ENCODE assay signal across 18 cellular contexts in genomic region chr9:105313238-105313637, GRCh38.
DNase-seq lines count a peak whose midpoint lies in the region; ATAC-seq and TF ChIP-seq lines count a peak whose summit lies in the region.
"Had no signal": no experiment of that assay in that cellular context is flagged by ENCODE, and none has a peak within 500 bp of the region (broad histone marks: within the 10 kb centered on the region; RNA-seq: fewer than 3 reads in every experiment).

No MANE protein-coding gene starts in this region.

- peaks cover 0 to 4% (median 0%) of the 10 kb centered on the region in 3 donors for H3K36me3 ChIP-seq in tibial nerve

- no peak for TF ChIP-seq EP300 in tibial nerve (IDR thresholded peaks at IDR 0.05)

- no peak overlapping the region for H3K27ac Mint-ChIP-seq in endothelial cell (ENCODE audit: unreplicated experiment)
- H3K27ac Mint-ChIP-seq: GM23338 had no signal

- no peaks in the 10 kb centered on the region for H3K9me3 ChIP-seq in tibial nerve
- H3K9me3 ChIP-seq: suprapubic skin had no signal

- no peak for TF ChIP-seq POLR2A in tibial nerve (IDR thresholded peaks at IDR 0.05)

- H3K4me1 ChIP-seq in tibial nerve = peaks cover 0 to 23% (median 4%) of the 10 kb centered on the region in 4 donors

- H3K4me3 ChIP-seq in tibial nerve = no peak overlapping the region
- H3K4me3 ChIP-seq: GM23338, suprapubic skin had no signal

- ATAC-seq in GM18909 (IDR thresholded peaks at IDR 0.05; ENCODE audit: poor library complexity, unreplicated experiment) = peak; percentile 58
- ATAC-seq in HG02678 (IDR thresholded peaks at IDR 0.05; ENCODE audit: unreplicated experiment) = peak; percentile 57
- no peak for ATAC-seq in HG03097 (IDR thresholded peaks at IDR 0.05; ENCODE audit: low FRiP score, unreplicated experiment)
- ATAC-seq: foreskin keratinocyte, GM23338 had no signal

- TF ChIP-seq CTCF in endothelial cell (IDR thresholded peaks at IDR 0.05; ENCODE audit: unreplicated experiment) = no peak
- no peak for TF ChIP-seq CTCF in tibial nerve (IDR thresholded peaks at IDR 0.05)

- H3K27ac ChIP-seq in cingulate gyrus (ENCODE audit: low read depth, low read length) (peak overlapping the region; percentile 31), tibial nerve (no peak overlapping the region)
- H3K27ac ChIP-seq: foreskin keratinocyte, HL-60, suprapubic skin had no signal

- H3K4me1 Mint-ChIP-seq in endothelial cell (ENCODE audit: unreplicated experiment) = peaks cover 33% of the 10 kb centered on the region

- no peaks in the 10 kb centered on the region for H3K9me3 Mint-ChIP-seq in endothelial cell (ENCODE audit: unreplicated experiment)
- H3K9me3 Mint-ChIP-seq: GM23338 had no signal

- no peak overlapping the region for H3K4me3 Mint-ChIP-seq in endothelial cell (ENCODE audit: unreplicated experiment)
- H3K4me3 Mint-ChIP-seq: GM23338 had no signal

- H3K27me3 Mint-ChIP-seq in endothelial cell (ENCODE audit: unreplicated experiment) = peaks cover 5% of the 10 kb centered on the region

- H3K27me3 ChIP-seq in tibial nerve = no peaks in the 10 kb centered on the region
- H3K27me3 ChIP-seq: foreskin keratinocyte, suprapubic skin had no signal

- peaks cover 11% of the 10 kb centered on the region for H3K36me3 Mint-ChIP-seq in endothelial cell (ENCODE audit: low read depth, unreplicated experiment)

- DNase-seq in M059J (ENCODE audit: low read depth) (peak; percentile 23), NCI-H187 (lab: John Stamatoyannopoulos, UW) (no peak), endothelial cell (ENCODE audit: low spot score) (no peak), tibial nerve (ENCODE audit: low spot score in 2 of 2) (no peak)
- DNase-seq: activated effector memory CD4-positive, alpha-beta T cell treated with Interleukin-2 at 50 U/mL for 16 hours; amygdala; foreskin keratinocyte; KBM-7; NCI-H1048; NCI-H2171 treated with DMSO at 0.1 percent for 48 hours; stimulated activated CD4-positive, alpha-beta T cell treated with anti-CD3 and anti-CD28 coated beads, Interleukin-2, amount 100 ng/mL, for 48 hours had no signal
